ENCODE assay signal across 1 cellular context in the genomic region with DNA sequence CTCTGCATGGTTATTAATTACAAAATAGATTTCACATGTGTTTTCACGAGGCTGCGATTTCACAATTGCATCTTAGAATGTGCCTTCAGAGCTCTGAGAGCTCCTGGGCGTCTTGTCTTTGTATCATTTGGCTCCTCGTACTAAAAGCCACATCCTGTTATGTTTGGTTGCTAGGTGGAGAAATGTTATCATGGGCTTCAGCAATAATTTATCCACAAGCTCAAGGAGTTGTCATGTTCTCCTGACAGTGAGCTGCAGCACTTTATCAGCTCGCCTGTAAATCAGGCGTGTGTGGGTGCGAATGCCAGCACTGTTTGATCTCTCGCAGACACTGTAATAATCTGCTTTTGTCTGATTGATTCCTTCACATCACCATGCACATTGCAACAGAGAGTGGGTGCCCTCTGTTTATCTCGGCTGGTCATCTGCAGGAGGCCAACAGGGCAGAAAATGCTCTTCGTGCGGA.
A peak's percentile ranks its signal among the peaks of the same experiment; 100 is the strongest.
TF ChIP-seq lines count a peak whose summit lies in the region.

No MANE protein-coding gene starts in this region.

TF ChIP-seq in K562, 482 proteins besides CTCF, POLR2A, EP300 and RAD21 (continued from another document and continues in another):
- TF ChIP-seq, protein P1, sequence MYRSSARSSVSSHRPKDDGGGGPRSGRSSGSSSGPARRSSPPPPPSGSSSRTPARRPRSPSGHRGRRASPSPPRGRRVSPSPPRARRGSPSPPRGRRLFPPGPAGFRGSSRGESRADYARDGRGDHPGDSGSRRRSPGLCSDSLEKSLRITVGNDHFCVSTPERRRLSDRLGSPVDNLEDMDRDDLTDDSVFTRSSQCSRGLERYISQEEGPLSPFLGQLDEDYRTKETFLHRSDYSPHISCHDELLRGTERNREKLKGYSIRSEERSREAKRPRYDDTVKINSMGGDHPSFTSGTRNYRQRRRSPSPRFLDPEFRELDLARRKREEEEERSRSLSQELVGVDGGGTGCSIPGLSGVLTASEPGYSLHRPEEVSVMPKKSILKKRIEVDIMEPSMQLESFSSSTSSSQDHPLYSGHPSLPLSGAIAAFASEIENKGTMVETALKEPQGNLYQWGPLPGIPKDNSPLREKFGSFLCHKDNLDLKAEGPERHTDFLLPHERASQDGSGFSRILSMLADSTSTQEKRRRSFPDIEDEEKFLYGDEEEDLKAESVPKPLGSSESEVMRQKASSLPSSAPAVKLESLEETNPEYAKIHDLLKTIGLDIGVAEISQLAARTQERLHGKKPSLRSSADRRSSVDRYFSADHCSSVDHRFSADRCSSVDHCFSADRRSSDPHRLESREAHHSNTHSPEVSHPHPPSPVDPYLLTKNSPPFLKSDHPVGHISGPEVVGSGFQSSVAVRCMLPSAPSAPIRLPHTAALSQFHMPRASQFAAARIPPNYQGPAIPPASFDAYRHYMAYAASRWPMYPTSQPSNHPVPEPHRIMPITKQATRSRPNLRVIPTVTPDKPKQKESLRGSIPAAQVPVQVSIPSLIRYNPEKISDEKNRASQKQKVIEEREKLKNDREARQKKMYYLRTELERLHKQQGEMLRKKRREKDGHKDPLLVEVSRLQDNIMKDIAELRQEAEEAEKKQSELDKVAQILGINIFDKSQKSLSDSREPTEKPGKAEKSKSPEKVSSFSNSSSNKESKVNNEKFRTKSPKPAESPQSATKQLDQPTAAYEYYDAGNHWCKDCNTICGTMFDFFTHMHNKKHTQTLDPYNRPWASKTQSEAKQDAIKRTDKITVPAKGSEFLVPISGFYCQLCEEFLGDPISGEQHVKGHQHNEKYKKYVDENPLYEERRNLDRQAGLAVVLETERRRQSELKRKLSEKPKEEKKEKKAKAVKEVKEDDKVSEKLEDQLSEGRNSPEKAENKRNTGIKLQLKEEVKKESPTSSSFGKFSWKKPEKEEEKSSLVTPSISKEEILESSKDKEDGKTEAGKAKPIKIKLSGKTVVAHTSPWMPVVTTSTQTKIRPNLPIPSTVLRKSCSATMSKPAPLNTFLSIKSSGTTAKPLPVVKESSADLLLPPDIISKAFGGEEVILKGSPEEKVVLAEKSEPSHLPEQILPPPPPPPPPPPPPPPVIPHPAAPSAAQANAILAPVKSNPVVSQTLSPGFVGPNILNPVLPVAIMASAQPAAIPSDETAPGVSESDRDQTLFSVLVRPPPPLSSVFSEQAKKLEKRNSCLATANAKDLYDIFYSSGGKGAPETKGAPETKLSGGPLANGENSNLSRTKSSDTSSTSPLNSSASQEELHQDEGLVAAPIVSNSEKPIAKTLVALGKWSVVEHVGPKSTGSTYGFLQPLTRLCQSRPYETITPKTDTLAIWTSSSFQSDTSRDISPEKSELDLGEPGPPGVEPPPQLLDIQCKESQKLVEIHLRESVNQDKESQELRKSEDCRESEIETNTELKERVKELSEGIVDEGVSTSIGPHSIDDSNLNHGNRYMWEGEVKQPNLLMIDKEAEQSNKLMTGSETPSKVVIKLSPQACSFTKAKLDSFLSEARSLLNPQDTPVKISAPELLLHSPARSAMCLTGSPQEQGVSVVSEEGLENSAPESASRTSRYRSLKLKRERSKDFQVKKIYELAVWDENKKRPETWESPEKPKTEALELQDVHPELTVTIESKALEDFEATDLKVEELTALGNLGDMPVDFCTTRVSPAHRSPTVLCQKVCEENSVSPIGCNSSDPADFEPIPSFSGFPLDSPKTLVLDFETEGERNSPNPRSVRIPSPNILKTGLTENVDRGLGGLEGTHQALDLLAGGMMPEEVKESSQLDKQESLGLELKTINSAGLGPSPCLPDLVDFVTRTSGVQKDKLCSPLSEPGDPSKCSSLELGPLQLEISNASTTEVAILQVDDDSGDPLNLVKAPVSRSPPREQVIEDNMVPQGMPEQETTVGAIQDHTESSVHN (IDR thresholded peaks at IDR 0.05; ENCODE audit: borderline replicate concordance in 1 of 2, low read depth in 1 of 2), result no peak
- no peak for TF ChIP-seq FOXP1 (CRISPR knock-in tag; IDR thresholded peaks at IDR 0.05)
- no peak for TF ChIP-seq CXXC5 (CRISPR knock-in tag; IDR thresholded peaks at IDR 0.05)
- no peak for TF ChIP-seq HSF4 (CRISPR knock-in tag; IDR thresholded peaks at IDR 0.05; ENCODE audit: borderline replicate concordance)
- TF ChIP-seq, protein P2, sequence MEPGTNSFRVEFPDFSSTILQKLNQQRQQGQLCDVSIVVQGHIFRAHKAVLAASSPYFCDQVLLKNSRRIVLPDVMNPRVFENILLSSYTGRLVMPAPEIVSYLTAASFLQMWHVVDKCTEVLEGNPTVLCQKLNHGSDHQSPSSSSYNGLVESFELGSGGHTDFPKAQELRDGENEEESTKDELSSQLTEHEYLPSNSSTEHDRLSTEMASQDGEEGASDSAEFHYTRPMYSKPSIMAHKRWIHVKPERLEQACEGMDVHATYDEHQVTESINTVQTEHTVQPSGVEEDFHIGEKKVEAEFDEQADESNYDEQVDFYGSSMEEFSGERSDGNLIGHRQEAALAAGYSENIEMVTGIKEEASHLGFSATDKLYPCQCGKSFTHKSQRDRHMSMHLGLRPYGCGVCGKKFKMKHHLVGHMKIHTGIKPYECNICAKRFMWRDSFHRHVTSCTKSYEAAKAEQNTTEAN (CRISPR knock-in tag; IDR thresholded peaks at IDR 0.05), result no peak
- no peak for TF ChIP-seq HNRNPK (IDR thresholded peaks at IDR 0.05; ENCODE audit: low read depth, low read length, poor library complexity, severe bottlenecking)
- TF ChIP-seq MECOM (CRISPR knock-in tag; IDR thresholded peaks at IDR 0.05), result no peak
- no peak for TF ChIP-seq ZNF695 (CRISPR knock-in tag; IDR thresholded peaks at IDR 0.05)
- TF ChIP-seq KLF13 (tag; IDR thresholded peaks at IDR 0.05; ENCODE audit: borderline replicate concordance, low read depth), result no peak
- TF ChIP-seq, protein P3, sequence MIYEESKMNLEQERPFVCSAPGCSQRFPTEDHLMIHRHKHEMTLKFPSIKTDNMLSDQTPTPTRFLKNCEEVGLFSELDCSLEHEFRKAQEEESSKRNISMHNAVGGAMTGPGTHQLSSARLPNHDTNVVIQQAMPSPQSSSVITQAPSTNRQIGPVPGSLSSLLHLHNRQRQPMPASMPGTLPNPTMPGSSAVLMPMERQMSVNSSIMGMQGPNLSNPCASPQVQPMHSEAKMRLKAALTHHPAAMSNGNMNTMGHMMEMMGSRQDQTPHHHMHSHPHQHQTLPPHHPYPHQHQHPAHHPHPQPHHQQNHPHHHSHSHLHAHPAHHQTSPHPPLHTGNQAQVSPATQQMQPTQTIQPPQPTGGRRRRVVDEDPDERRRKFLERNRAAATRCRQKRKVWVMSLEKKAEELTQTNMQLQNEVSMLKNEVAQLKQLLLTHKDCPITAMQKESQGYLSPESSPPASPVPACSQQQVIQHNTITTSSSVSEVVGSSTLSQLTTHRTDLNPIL (CRISPR knock-in tag; IDR thresholded peaks at IDR 0.05), result no peak
- TF ChIP-seq CBX5 (IDR thresholded peaks at IDR 0.05; ENCODE audit: borderline replicate concordance, low read depth), result no peak
- TF ChIP-seq, protein P4, sequence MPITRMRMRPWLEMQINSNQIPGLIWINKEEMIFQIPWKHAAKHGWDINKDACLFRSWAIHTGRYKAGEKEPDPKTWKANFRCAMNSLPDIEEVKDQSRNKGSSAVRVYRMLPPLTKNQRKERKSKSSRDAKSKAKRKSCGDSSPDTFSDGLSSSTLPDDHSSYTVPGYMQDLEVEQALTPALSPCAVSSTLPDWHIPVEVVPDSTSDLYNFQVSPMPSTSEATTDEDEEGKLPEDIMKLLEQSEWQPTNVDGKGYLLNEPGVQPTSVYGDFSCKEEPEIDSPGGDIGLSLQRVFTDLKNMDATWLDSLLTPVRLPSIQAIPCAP (CRISPR knock-in tag; IDR thresholded peaks at IDR 0.05; ENCODE audit: borderline replicate concordance), result no peak
- TF ChIP-seq RNF2 (IDR thresholded peaks at IDR 0.05), result 0 out of 2 replicates have a peak, but pooled peaks have one; percentile 41
- TF ChIP-seq DACH1 (IDR thresholded peaks at IDR 0.05; ENCODE audit: partially characterized antibody), result no peak
- TF ChIP-seq ZNF766 (CRISPR knock-in tag; conservative IDR thresholded peaks at IDR 0.05), result no peak
- TF ChIP-seq, protein P5, sequence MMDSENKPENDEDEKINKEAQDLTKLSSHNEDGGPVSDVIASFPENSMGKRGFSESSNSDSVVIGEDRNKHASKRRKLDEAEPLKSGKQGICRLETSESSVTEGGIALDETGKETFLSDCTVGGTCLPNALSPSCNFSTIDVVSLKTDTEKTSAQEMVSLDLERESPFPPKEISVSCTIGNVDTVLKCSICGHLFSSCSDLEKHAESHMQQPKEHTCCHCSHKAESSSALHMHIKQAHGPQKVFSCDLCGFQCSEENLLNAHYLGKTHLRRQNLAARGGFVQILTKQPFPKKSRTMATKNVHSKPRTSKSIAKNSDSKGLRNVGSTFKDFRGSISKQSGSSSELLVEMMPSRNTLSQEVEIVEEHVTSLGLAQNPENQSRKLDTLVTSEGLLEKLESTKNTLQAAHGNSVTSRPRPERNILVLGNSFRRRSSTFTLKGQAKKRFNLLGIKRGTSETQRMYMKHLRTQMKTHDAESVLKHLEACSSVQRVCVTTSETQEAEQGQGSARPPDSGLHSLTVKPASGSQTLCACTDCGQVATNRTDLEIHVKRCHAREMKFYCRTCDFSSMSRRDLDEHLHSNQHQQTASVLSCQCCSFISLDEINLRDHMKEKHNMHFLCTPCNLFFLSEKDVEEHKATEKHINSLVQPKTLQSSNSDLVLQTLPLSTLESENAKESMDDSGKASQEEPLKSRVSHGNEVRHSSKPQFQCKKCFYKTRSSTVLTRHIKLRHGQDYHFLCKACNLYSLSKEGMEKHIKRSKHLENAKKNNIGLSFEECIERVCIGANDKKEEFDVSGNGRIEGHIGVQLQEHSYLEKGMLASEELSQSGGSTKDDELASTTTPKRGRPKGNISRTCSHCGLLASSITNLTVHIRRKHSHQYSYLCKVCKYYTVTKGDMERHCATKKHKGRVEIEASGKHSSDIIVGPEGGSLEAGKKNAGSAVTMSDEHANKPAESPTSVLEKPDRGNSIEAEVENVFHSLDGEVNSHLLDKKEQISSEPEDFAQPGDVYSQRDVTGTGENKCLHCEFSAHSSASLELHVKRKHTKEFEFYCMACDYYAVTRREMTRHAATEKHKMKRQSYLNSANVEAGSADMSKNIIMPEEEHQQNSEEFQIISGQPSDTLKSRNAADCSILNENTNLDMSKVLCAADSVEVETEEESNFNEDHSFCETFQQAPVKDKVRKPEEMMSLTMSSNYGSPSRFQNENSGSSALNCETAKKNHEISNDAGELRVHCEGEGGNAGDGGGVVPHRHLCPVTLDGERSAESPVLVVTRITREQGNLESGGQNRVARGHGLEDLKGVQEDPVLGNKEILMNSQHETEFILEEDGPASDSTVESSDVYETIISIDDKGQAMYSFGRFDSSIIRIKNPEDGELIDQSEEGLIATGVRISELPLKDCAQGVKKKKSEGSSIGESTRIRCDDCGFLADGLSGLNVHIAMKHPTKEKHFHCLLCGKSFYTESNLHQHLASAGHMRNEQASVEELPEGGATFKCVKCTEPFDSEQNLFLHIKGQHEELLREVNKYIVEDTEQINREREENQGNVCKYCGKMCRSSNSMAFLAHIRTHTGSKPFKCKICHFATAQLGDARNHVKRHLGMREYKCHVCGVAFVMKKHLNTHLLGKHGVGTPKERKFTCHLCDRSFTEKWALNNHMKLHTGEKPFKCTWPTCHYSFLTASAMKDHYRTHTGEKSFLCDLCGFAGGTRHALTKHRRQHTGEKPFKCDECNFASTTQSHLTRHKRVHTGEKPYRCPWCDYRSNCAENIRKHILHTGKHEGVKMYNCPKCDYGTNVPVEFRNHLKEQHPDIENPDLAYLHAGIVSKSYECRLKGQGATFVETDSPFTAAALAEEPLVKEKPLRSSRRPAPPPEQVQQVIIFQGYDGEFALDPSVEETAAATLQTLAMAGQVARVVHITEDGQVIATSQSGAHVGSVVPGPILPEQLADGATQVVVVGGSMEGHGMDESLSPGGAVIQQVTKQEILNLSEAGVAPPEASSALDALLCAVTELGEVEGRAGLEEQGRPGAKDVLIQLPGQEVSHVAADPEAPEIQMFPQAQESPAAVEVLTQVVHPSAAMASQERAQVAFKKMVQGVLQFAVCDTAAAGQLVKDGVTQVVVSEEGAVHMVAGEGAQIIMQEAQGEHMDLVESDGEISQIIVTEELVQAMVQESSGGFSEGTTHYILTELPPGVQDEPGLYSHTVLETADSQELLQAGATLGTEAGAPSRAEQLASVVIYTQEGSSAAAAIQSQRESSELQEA (IDR thresholded peaks at IDR 0.05; ENCODE audit: low read depth), result no peak
- TF ChIP-seq SIRT6 (IDR thresholded peaks at IDR 0.05; ENCODE audit: low read depth, low read length), result no peak
- TF ChIP-seq, protein P6, sequence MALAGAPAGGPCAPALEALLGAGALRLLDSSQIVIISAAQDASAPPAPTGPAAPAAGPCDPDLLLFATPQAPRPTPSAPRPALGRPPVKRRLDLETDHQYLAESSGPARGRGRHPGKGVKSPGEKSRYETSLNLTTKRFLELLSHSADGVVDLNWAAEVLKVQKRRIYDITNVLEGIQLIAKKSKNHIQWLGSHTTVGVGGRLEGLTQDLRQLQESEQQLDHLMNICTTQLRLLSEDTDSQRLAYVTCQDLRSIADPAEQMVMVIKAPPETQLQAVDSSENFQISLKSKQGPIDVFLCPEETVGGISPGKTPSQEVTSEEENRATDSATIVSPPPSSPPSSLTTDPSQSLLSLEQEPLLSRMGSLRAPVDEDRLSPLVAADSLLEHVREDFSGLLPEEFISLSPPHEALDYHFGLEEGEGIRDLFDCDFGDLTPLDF (CRISPR knock-in tag; IDR thresholded peaks at IDR 0.05), result no peak
- TF ChIP-seq, protein P7, sequence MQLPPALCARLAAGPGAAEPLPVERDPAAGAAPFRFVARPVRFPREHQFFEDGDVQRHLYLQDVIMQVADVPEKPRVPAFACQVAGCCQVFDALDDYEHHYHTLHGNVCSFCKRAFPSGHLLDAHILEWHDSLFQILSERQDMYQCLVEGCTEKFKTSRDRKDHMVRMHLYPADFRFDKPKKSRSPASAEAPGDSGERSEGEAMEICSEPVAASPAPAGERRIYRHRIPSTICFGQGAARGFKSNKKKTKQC (CRISPR knock-in tag; IDR thresholded peaks at IDR 0.05), result no peak
- peak; percentile 8; the same call in 1 of the 2 replicates for TF ChIP-seq NCOR1 (IDR thresholded peaks at IDR 0.05)
- TF ChIP-seq SPI1 (IDR thresholded peaks at IDR 0.05; ENCODE audit: borderline replicate concordance, low read depth, low read length), result no peak
- TF ChIP-seq EGR1 (conservative IDR thresholded peaks at IDR 0.05), result 0 out of 2 replicates have a peak, but pooled peaks have one; percentile 36
- no peak for TF ChIP-seq ETS2 (tag; IDR thresholded peaks at IDR 0.05; ENCODE audit: borderline replicate concordance, poor library complexity, severe bottlenecking)
- no peak for TF ChIP-seq RHOXF2B (CRISPR knock-in tag; conservative IDR thresholded peaks at IDR 0.05)
- TF ChIP-seq LARP7 (IDR thresholded peaks at IDR 0.05), result no peak
- TF ChIP-seq TCF3 (CRISPR knock-in tag; IDR thresholded peaks at IDR 0.05), result 0 out of 2 replicates have a peak, but pooled peaks have one; percentile 22
- TF ChIP-seq, protein P8, sequence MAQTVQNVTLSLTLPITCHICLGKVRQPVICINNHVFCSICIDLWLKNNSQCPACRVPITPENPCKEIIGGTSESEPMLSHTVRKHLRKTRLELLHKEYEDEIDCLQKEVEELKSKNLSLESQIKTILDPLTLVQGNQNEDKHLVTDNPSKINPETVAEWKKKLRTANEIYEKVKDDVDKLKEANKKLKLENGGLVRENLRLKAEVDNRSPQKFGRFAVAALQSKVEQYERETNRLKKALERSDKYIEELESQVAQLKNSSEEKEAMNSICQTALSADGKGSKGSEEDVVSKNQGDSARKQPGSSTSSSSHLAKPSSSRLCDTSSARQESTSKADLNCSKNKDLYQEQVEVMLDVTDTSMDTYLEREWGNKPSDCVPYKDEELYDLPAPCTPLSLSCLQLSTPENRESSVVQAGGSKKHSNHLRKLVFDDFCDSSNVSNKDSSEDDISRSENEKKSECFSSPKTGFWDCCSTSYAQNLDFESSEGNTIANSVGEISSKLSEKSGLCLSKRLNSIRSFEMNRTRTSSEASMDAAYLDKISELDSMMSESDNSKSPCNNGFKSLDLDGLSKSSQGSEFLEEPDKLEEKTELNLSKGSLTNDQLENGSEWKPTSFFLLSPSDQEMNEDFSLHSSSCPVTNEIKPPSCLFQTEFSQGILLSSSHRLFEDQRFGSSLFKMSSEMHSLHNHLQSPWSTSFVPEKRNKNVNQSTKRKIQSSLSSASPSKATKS (CRISPR knock-in tag; IDR thresholded peaks at IDR 0.05), result no peak
